ENCODE assay signal across 13 cellular contexts in genomic region chr19:45815501-45816216, GRCh38. TPM values are rescaled to one million over a fixed set of nuclear protein-coding genes. Genes with fewer than 3 reads are reported as not detected.
DNase-seq lines count a peak whose midpoint lies in the region; ATAC-seq and TF ChIP-seq lines count a peak whose summit lies in the region.
"Had no signal": no experiment of that assay in that cellular context is flagged by ENCODE, and none has a peak within 500 bp of the region (broad histone marks: within the 10 kb centered on the region; RNA-seq: fewer than 3 reads in every experiment).

No MANE protein-coding gene starts in this region.

- H3K27ac ChIP-seq in endodermal cell (ENCODE audit: low read depth, low read length) (peak overlapping the region; percentile 78), upper lobe of left lung (no peak overlapping the region)
- H3K27ac ChIP-seq: KMS-11 had no signal

- H3K4me1 Mint-ChIP-seq in endodermal cell (peaks cover 8% of the 10 kb centered on the region), naive B cell (peaks cover 4 to 9% (median 8%) of the 10 kb centered on the region in 3 donors)

- H3K27me3 Mint-ChIP-seq in endodermal cell (ENCODE audit: insufficient read depth) (no peaks in the 10 kb centered on the region), naive B cell (peaks cover 0 to 26% (median 4%) of the 10 kb centered on the region in 3 donors)

- H3K9me3 Mint-ChIP-seq in endodermal cell (no peaks in the 10 kb centered on the region), naive B cell (no peaks in the 10 kb centered on the region)

- peaks cover 11% of the 10 kb centered on the region for H3K36me3 Mint-ChIP-seq in endodermal cell (ENCODE audit: low read depth)
- no peaks in the 10 kb centered on the region for H3K36me3 Mint-ChIP-seq in naive B cell

- H3K4me3 Mint-ChIP-seq in endodermal cell = peak overlapping the region; percentile 81
- peak overlapping the region; percentile 43 to 82 (median 67) for H3K4me3 Mint-ChIP-seq in naive B cell

- no peak for TF ChIP-seq EP300 in upper lobe of left lung (IDR thresholded peaks at IDR 0.05)

- peaks cover 12% of the 10 kb centered on the region for H3K36me3 ChIP-seq in endodermal cell (ENCODE audit: control insufficient read depth, insufficient read depth, low read length)
- peaks cover 0 to 23% (median 14%) of the 10 kb centered on the region in 4 donors for H3K36me3 ChIP-seq in upper lobe of left lung

- no peak for TF ChIP-seq POLR2A in upper lobe of left lung (IDR thresholded peaks at IDR 0.05)

- ATAC-seq in naive B cell (ENCODE audit: low read depth in 2 of 2) (no peak), upper lobe of left lung (ENCODE audit: low FRiP score in 2 of 2) (no peak), HG02840 (IDR thresholded peaks at IDR 0.05; ENCODE audit: low FRiP score, unreplicated experiment) (no peak)

- no peaks in the 10 kb centered on the region for H3K9me3 ChIP-seq in endodermal cell (ENCODE audit: control insufficient read depth, low read length)
- H3K9me3 ChIP-seq in upper lobe of left lung = no peaks in the 10 kb centered on the region

- H3K4me1 ChIP-seq in endodermal cell (ENCODE audit: control insufficient read depth, insufficient read depth, low read length) = peaks cover 15% of the 10 kb centered on the region
- peaks cover 0 to 16% (median 2%) of the 10 kb centered on the region in 4 donors for H3K4me1 ChIP-seq in upper lobe of left lung

- H3K4me3 ChIP-seq in endodermal cell (ENCODE audit: low read length) (peak overlapping the region; percentile 84), upper lobe of left lung (peak overlapping the region; percentile 19 to 53 (median 35))

- TF ChIP-seq CTCF in endodermal cell (conservative IDR thresholded peaks at IDR 0.05) = no peak
- TF ChIP-seq CTCF in upper lobe of left lung (IDR thresholded peaks at IDR 0.05) = no peak

- H3K27ac Mint-ChIP-seq in endodermal cell = peak overlapping the region; percentile 93
- peak overlapping the region in 1 of 6 donors; percentile 90 for H3K27ac Mint-ChIP-seq in naive B cell

- 0% methylated on average over 5 to 41 of the region's 43 CpGs for WGBS in endodermal cell (ENCODE audit: insufficient coverage in 1 of 2, insufficient read length in 1 of 2), 2 experiments
- WGBS in upper lobe of left lung, 2 donors = 27 to 36% methylated on average over 27 to 30 of the region's 43 CpGs

- H3K9ac ChIP-seq in endodermal cell (ENCODE audit: extremely low read depth, low read length, poor library complexity, severe bottlenecking) = peak overlapping the region; percentile 64
- H3K9ac ChIP-seq: KMS-11 had no signal

- H3K27me3 ChIP-seq in endodermal cell (ENCODE audit: control insufficient read depth, insufficient read depth, low read length, poor library complexity, severe bottlenecking) = no peaks in the 10 kb centered on the region
- H3K27me3 ChIP-seq in upper lobe of left lung = no peaks in the 10 kb centered on the region

- DNase-seq in NCI-H345 (lab: John Stamatoyannopoulos, UW) (peak; percentile 27), NCI-H345 treated with DMSO at 0.1 percent for 48 hours (lab: John Stamatoyannopoulos, UW; ENCODE audit: unreplicated experiment) (no peak), endodermal cell (peak; percentile 95), naive B cell (no peak), upper lobe of left lung (peak in 1 of 2 donors; percentile 75), RKO (ENCODE audit: low spot score) (no peak)
- no peak for DNase-seq in activated CD4-positive, alpha-beta T cell treated with anti-CD3 and anti-CD28 coated beads for 4 hours
- DNase-seq: 8988T; stimulated activated CD4-positive, alpha-beta T cell treated with anti-CD3 and anti-CD28 coated beads, Interleukin-1b, Interleukin-23, amount 100 ng/mL, for 48 hours; T-helper 2 cell had no signal

RNA-seq across cellular contexts. Expression of gene RSPH6A, which starts 0.6 kb away (rescaled TPM):
- total RNA-seq in endodermal cell (under 1 TPM; 0.53 TPM), upper lobe of left lung (1 to 10 TPM in 1 of 6 donors, under 1 TPM in 3, not detected in 2; 0.15 to 5.2 (median 0.32) TPM)
- 0.21 TPM for polyA plus RNA-seq in endodermal cell (2013, experiment 1 of 2)
- polyA plus RNA-seq in endodermal cell (2013, experiment 2 of 2) = 0.17 TPM
- polyA plus RNA-seq in naive B cell (ENCODE audit: low read depth in 6 of 6) = not detected
- total RNA-seq: lower leg skin had no signal

RNA-seq across cellular contexts. Expression of gene DMWD, which starts 23.0 kb away (rescaled TPM):
- total RNA-seq in endodermal cell (10 to 100 TPM; 86.4 to 86.9 TPM), upper lobe of left lung (100 to 1,000 TPM in 1 of 6 donors, 10 to 100 TPM in 5; 29.4 to 109 (median 57.4) TPM)
- polyA plus RNA-seq in endodermal cell (2013, experiment 1 of 2) = 61.6 TPM
- 53.9 TPM for polyA plus RNA-seq in endodermal cell (2013, experiment 2 of 2)
- polyA plus RNA-seq in naive B cell (ENCODE audit: low read depth in 6 of 6) = 10 to 100 TPM; 13.4 to 28.1 (median 22.1) TPM

RNA-seq across cellular contexts. Expression of gene DMPK, which starts 33.4 kb away (rescaled TPM):
- total RNA-seq in endodermal cell (10 to 100 TPM; 58.8 to 75.9 TPM), upper lobe of left lung (100 to 1,000 TPM in 1 of 6 donors, 10 to 100 TPM in 5; 24.2 to 192 (median 43.8) TPM)
- 50.5 TPM for polyA plus RNA-seq in endodermal cell (2013, experiment 1 of 2)
- 46.7 TPM for polyA plus RNA-seq in endodermal cell (2013, experiment 2 of 2)
- polyA plus RNA-seq in naive B cell (ENCODE audit: low read depth in 6 of 6) = 1 to 10 TPM in 3 of 6 donors, under 1 TPM in 2, not detected in 1; 0.31 to 2.7 (median 1.1) TPM

RNA-seq across cellular contexts. Expression of gene SIX5, which starts 46.6 kb away (rescaled TPM):
- total RNA-seq in endodermal cell (10 to 100 TPM; 41.6 to 46.4 TPM), upper lobe of left lung (10 to 100 TPM in 4 of 6 donors, 1 to 10 TPM in 2; 6.2 to 36.7 (median 17.8) TPM)
- 38.7 TPM for polyA plus RNA-seq in endodermal cell (2013, experiment 1 of 2)
- polyA plus RNA-seq in endodermal cell (2013, experiment 2 of 2) = 33.4 TPM
- under 1 TPM in 1 of 6 donors, not detected in 5; 0.18 TPM for polyA plus RNA-seq in naive B cell (ENCODE audit: low read depth in 6 of 6)

RNA-seq across cellular contexts. Expression of gene SYMPK, which starts 47.3 kb away (rescaled TPM):
- 100 to 1,000 TPM; 104 to 119 TPM for total RNA-seq in endodermal cell
- polyA plus RNA-seq in endodermal cell (2013, experiment 1 of 2) = 68.8 TPM
- polyA plus RNA-seq in endodermal cell (2013, experiment 2 of 2) = 64.9 TPM
- polyA plus RNA-seq in naive B cell (ENCODE audit: low read depth in 6 of 6) = 10 to 100 TPM in 2 of 6 donors, 1 to 10 TPM in 4; 6.3 to 24.3 (median 9.0) TPM
- total RNA-seq in upper lobe of left lung = 100 to 1,000 TPM in 2 of 6 donors, 10 to 100 TPM in 4; 35.0 to 345 (median 76.0) TPM

Comparison
In these comparisons a context has a peak if more than half of its experiments do, and no peak if none do; other contexts are left out.
1. DNase-seq: peak in NCI-H345 (single experiment) and endodermal cell (single experiment); none in NCI-H345 treated with DMSO at 0.1 percent for 48 hours (single experiment), naive B cell (single experiment), activated CD4-positive, alpha-beta T cell treated with anti-CD3 and anti-CD28 coated beads for 4 hours (0 of 2) and RKO (single experiment).